19 cellular contexts compared by ENCODE assay signal in the genomic region with DNA sequence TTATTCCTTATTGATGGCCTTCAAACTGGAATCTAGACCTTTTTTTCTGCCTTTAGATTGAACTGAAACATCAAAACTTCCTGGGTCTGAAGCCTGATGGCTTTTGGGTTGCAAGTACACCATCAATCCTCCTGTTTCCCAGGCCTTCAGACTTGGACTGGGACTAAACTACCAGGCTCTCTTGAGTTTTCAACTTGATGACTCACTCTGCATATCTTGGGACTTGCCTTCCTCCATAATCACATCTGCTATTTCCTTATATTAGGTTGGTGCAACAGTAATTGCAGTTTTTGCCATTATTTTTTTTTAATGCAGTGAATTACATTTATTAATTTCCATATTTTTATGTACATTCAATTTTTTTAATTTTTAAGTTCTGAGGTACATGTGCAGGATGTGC. TPM values are rescaled to one million over a fixed set of nuclear protein-coding genes. Genes with fewer than 3 reads are reported as not detected.
"Had no signal": no experiment of that assay in that cellular context is flagged by ENCODE, and none has a peak within 500 bp of the region (broad histone marks: within the 10 kb centered on the region; RNA-seq: fewer than 3 reads in every experiment).

No MANE protein-coding gene starts in this region.

- DNase-seq: activated CD4-positive, alpha-beta memory T cell treated with anti-CD3 and anti-CD28 coated beads for 36 hours; activated CD4-positive, CD25-positive, alpha-beta regulatory T cell treated with anti-CD3 and anti-CD28 coated beads, Interleukin-2, amount 50 U/mL, for 72 hours; activated effector memory CD4-positive, alpha-beta T cell treated with anti-CD3 and anti-CD28 coated beads, Interleukin-2, amount 50 U/mL, for 16 hours; activated naive CD8-positive, alpha-beta T cell treated with anti-CD3 and anti-CD28 coated beads for 36 hours; activated T-cell treated with anti-CD3 and anti-CD28 coated beads, Interleukin-2, amount 50 U/mL, for 4 hours; aorta; colonic mucosa; foreskin keratinocyte; mucosa of descending colon; naive thymus-derived CD8-positive, alpha-beta T cell; posterior cingulate gyrus; T-helper 2 cell; tibial artery had no signal

- H3K4me3 ChIP-seq: cardiac muscle cell, colonic mucosa, mucosa of descending colon, right atrium auricular region, smooth muscle cell, tibial artery, vagina had no signal

- H3K36me3 ChIP-seq: cardiac muscle cell, colonic mucosa, right atrium auricular region, tibial artery, vagina had no signal

- H3K27me3 ChIP-seq: cardiac muscle cell, colonic mucosa, foreskin keratinocyte, right atrium auricular region, tibial artery, vagina had no signal

- H3K27ac ChIP-seq: cardiac muscle cell, colonic mucosa, foreskin keratinocyte, right atrium auricular region, tibial artery, vagina had no signal

- ATAC-seq: activated T-cell treated with anti-CD3 and anti-CD28 coated beads, Interleukin-2, amount 50 U/mL, for 4 hours; foreskin keratinocyte; mucosa of descending colon; naive thymus-derived CD8-positive, alpha-beta T cell; stimulated activated effector memory CD8-positive, alpha-beta T cell treated with anti-CD3 and anti-CD28 coated beads, Interleukin-12 subunit alpha, Interleukin-12 subunit beta, amount 100 ng/mL, for 72 hours had no signal

RNA-seq across cellular contexts. Expression of a gene that starts 7.0 kb away (rescaled TPM):
- total RNA-seq: activated CD4-positive, alpha-beta memory T cell treated with anti-CD3 and anti-CD28 coated beads for 36 hours; activated naive CD8-positive, alpha-beta T cell treated with anti-CD3 and anti-CD28 coated beads for 36 hours; activated T-cell treated with anti-CD3 and anti-CD28 coated beads, Interleukin-2, amount 50 U/mL, for 4 hours; colonic mucosa; foreskin keratinocyte; lung microvascular endothelial cell; mucosa of descending colon; naive thymus-derived CD8-positive, alpha-beta T cell; right atrium auricular region had no signal
- polyA plus RNA-seq: aorta; foreskin keratinocyte; naive thymus-derived CD8-positive, alpha-beta T cell; smooth muscle cell had no signal

RNA-seq across cellular contexts. Expression of a gene that starts 12.2 kb away (rescaled TPM):
- total RNA-seq: activated CD4-positive, alpha-beta memory T cell treated with anti-CD3 and anti-CD28 coated beads for 36 hours; activated naive CD8-positive, alpha-beta T cell treated with anti-CD3 and anti-CD28 coated beads for 36 hours; activated T-cell treated with anti-CD3 and anti-CD28 coated beads, Interleukin-2, amount 50 U/mL, for 4 hours; aorta; colonic mucosa; foreskin keratinocyte; lung microvascular endothelial cell; mucosa of descending colon; naive thymus-derived CD8-positive, alpha-beta T cell; right atrium auricular region; smooth muscle cell; vagina had no signal
- polyA plus RNA-seq: aorta; cardiac muscle cell; foreskin keratinocyte; naive thymus-derived CD8-positive, alpha-beta T cell; smooth muscle cell had no signal

RNA-seq across cellular contexts. Expression of a gene that starts 15.0 kb away (rescaled TPM):
- total RNA-seq: activated CD4-positive, alpha-beta memory T cell treated with anti-CD3 and anti-CD28 coated beads for 36 hours; activated naive CD8-positive, alpha-beta T cell treated with anti-CD3 and anti-CD28 coated beads for 36 hours; activated T-cell treated with anti-CD3 and anti-CD28 coated beads, Interleukin-2, amount 50 U/mL, for 4 hours; aorta; cardiac muscle cell; colonic mucosa; foreskin keratinocyte; lung microvascular endothelial cell; mucosa of descending colon; naive thymus-derived CD8-positive, alpha-beta T cell; right atrium auricular region; smooth muscle cell; vagina had no signal
- polyA plus RNA-seq: aorta; foreskin keratinocyte; naive thymus-derived CD8-positive, alpha-beta T cell; smooth muscle cell had no signal

RNA-seq across cellular contexts. Expression of a gene that starts 34.6 kb away (rescaled TPM):
- total RNA-seq: activated CD4-positive, alpha-beta memory T cell treated with anti-CD3 and anti-CD28 coated beads for 36 hours; activated naive CD8-positive, alpha-beta T cell treated with anti-CD3 and anti-CD28 coated beads for 36 hours; activated T-cell treated with anti-CD3 and anti-CD28 coated beads, Interleukin-2, amount 50 U/mL, for 4 hours; aorta; colonic mucosa; foreskin keratinocyte; lung microvascular endothelial cell; mucosa of descending colon; naive thymus-derived CD8-positive, alpha-beta T cell; right atrium auricular region; smooth muscle cell; vagina had no signal
- polyA plus RNA-seq: aorta; foreskin keratinocyte; naive thymus-derived CD8-positive, alpha-beta T cell; smooth muscle cell had no signal

RNA-seq across cellular contexts. Expression of a gene that starts 47.3 kb away (rescaled TPM):
- total RNA-seq: activated CD4-positive, alpha-beta memory T cell treated with anti-CD3 and anti-CD28 coated beads for 36 hours; activated naive CD8-positive, alpha-beta T cell treated with anti-CD3 and anti-CD28 coated beads for 36 hours; activated T-cell treated with anti-CD3 and anti-CD28 coated beads, Interleukin-2, amount 50 U/mL, for 4 hours; aorta; cardiac muscle cell; colonic mucosa; foreskin keratinocyte; lung microvascular endothelial cell; mucosa of descending colon; naive thymus-derived CD8-positive, alpha-beta T cell; right atrium auricular region; smooth muscle cell; vagina had no signal
- polyA plus RNA-seq: aorta; cardiac muscle cell; foreskin keratinocyte; naive thymus-derived CD8-positive, alpha-beta T cell; smooth muscle cell had no signal
